14 cellular contexts compared by ENCODE assay signal in genomic region chr3:177977381-177978158, GRCh38.
DNase-seq lines count a peak whose midpoint lies in the region; ATAC-seq and TF ChIP-seq lines count a peak whose summit lies in the region.
"Had no signal": no experiment of that assay in that cellular context is flagged by ENCODE, and none has a peak within 500 bp of the region (broad histone marks: within the 10 kb centered on the region; RNA-seq: fewer than 3 reads in every experiment).

No MANE protein-coding gene starts in this region.

- H2BK5ac ChIP-seq in mesenchymal stem cell (ENCODE audit: low read depth, low read length, poor library complexity, severe bottlenecking), result peak overlapping the region; percentile 87

- H3K23ac ChIP-seq in mesenchymal stem cell (ENCODE audit: low read length in 2 of 2), result no peak overlapping the region

- H3K36me3 Mint-ChIP-seq in stimulated activated memory B cell treated with anti-CD40 and anti-IgM and Interleukin-4, amounts not matched to agents 10 μg/mL and 1 μg/mL and 100 μg/mL, for 72 hours, result no peaks in the 10 kb centered on the region

- no peak overlapping the region for H2BK120ac ChIP-seq in mesenchymal stem cell (ENCODE audit: low read depth, low read length)

- no peak overlapping the region for H2AK5ac ChIP-seq in mesenchymal stem cell (ENCODE audit: low read length, severe bottlenecking)

- in situ Hi-C loops in astrocyte of the spinal cord (cut with HindIII; ENCODE audit: low sequenced_read_pairs), result no loop called here

- H3K27me3 ChIP-seq in BJ (ENCODE audit: control insufficient read depth, insufficient read depth, low read length), result no peaks in the 10 kb centered on the region
- no peaks in the 10 kb centered on the region for H3K27me3 ChIP-seq in MG63
- no peaks in the 10 kb centered on the region for H3K27me3 ChIP-seq in mesenchymal stem cell (ENCODE audit: control insufficient read depth in 1 of 2, insufficient read depth in 1 of 2, low read length in 2 of 2)

- H3K27ac ChIP-seq in mesenchymal stem cell (ENCODE audit: low read length, poor library complexity, severe bottlenecking), result peak overlapping the region; percentile 97
- H3K27ac ChIP-seq: lower lobe of right lung, skin epidermis had no signal

- H3K36me3 ChIP-seq in BJ (ENCODE audit: control insufficient read depth, insufficient read depth, low read length) (no peaks in the 10 kb centered on the region), MG63 (no peaks in the 10 kb centered on the region), mesenchymal stem cell (ENCODE audit: control insufficient read depth in 1 of 2, insufficient read depth in 2 of 2, low read depth in 1 of 2, low read length in 2 of 2) (no peaks in the 10 kb centered on the region)
- H3K36me3 ChIP-seq: lower lobe of right lung had no signal

- CTCF ChIA-PET in BJ (lab: Yijun Ruan, JAX), result interaction anchor here (2.3 kb wide), 1 partner anchor 10 kb away, joined by 9 read pairs; no protein-coding TSS in a partner anchor

- no peaks in the 10 kb centered on the region for H3K27me3 Mint-ChIP-seq in stimulated activated memory B cell treated with anti-CD40 and anti-IgM and Interleukin-4, amounts not matched to agents 10 μg/mL and 1 μg/mL and 100 μg/mL, for 72 hours
- H3K27me3 Mint-ChIP-seq: T-helper 17 cell had no signal

- no peak overlapping the region for H2AFZ ChIP-seq in mesenchymal stem cell (ENCODE audit: low read depth, low read length)

- DNase-seq in BJ (ENCODE audit: low read depth) (peak; percentile 46), MG63 (peak; percentile 62), astrocyte of the spinal cord (ENCODE audit: low read depth, low spot score) (peak; percentile 91), mesenchymal stem cell (peak; percentile 92), NCI-H1092 treated with DMSO at 0.1 percent for 48 hours (lab: John Stamatoyannopoulos, UW) (no peak), SIG-M5 (lab: John Stamatoyannopoulos, UW) (no peak)
- DNase-seq: activated T-cell treated with anti-CD3 and anti-CD28 coated beads, Interleukin-2, amount 50 U/mL, for 1 hour; lower lobe of right lung; NCI-H526 treated with DMSO at 0.1 percent for 48 hours; stimulated activated naive CD4-positive, alpha-beta T cell; T-helper 17 cell had no signal

- no peaks in the 10 kb centered on the region for H3K9me3 Mint-ChIP-seq in stimulated activated memory B cell treated with anti-CD40 and anti-IgM and Interleukin-4, amounts not matched to agents 10 μg/mL and 1 μg/mL and 100 μg/mL, for 72 hours

- no peak overlapping the region for H2BK15ac ChIP-seq in mesenchymal stem cell (ENCODE audit: low read depth, poor library complexity, severe bottlenecking)

- no peak overlapping the region for H4K91ac ChIP-seq in mesenchymal stem cell (ENCODE audit: low read length)

- H3K18ac ChIP-seq in mesenchymal stem cell (ENCODE audit: low read depth in 1 of 2, low read length in 2 of 2), result no peak overlapping the region

- H2BK12ac ChIP-seq in mesenchymal stem cell (ENCODE audit: low read length in 2 of 2), result no peak overlapping the region

- peaks cover 2% of the 10 kb centered on the region for H3K4me1 ChIP-seq in mesenchymal stem cell (ENCODE audit: control insufficient read depth, insufficient read depth, low read depth, low read length)
- H3K4me1 ChIP-seq: lower lobe of right lung had no signal

- TF ChIP-seq CTCF in BJ (IDR thresholded peaks at IDR 0.05; ENCODE audit: insufficient read depth, low read depth, low read length), result no peak
- TF ChIP-seq CTCF in astrocyte of the spinal cord (IDR thresholded peaks at IDR 0.05; ENCODE audit: low read depth, low read length), result no peak

- no peak overlapping the region for H4K8ac ChIP-seq in mesenchymal stem cell (ENCODE audit: low read length)

- H3K9ac ChIP-seq in mesenchymal stem cell (ENCODE audit: low read length), result peak overlapping the region; percentile 58

- H3K79me1 ChIP-seq in mesenchymal stem cell (replicated peaks; ENCODE audit: low read length, poor library complexity, severe bottlenecking), result no peaks in the 10 kb centered on the region

- no peak overlapping the region for H3K4ac ChIP-seq in mesenchymal stem cell (ENCODE audit: low read depth in 1 of 2, low read length in 2 of 2)

- POLR2A ChIA-PET in BJ (lab: Charles Lee), result interaction anchor here (0.6 kb wide), 1 partner anchor 29 kb away, joined by 3 read pairs; no protein-coding TSS in a partner anchor

- ATAC-seq in activated CD4-positive, CD25-positive, alpha-beta regulatory T cell treated with anti-CD3 and anti-CD28 coated beads, Interleukin-2, amount 50 U/mL, for 24 hours, result no peak
- ATAC-seq in stimulated activated memory B cell treated with anti-CD40 and anti-IgM and Interleukin-4, amounts not matched to agents 10 μg/mL and 1 μg/mL and 100 μg/mL, for 72 hours, result no peak
- ATAC-seq: lower lobe of right lung, T-helper 17 cell had no signal

- no peaks in the 10 kb centered on the region for H3K4me1 Mint-ChIP-seq in stimulated activated memory B cell treated with anti-CD40 and anti-IgM and Interleukin-4, amounts not matched to agents 10 μg/mL and 1 μg/mL and 100 μg/mL, for 72 hours
- H3K4me1 Mint-ChIP-seq: T-helper 17 cell had no signal

- no peak overlapping the region for H3K14ac ChIP-seq in mesenchymal stem cell (ENCODE audit: low read length in 2 of 2)

- no peak overlapping the region for H3K4me3 ChIP-seq in BJ (ENCODE audit: low read depth, low read length)
- no peak overlapping the region for H3K4me3 ChIP-seq in MG63
- H3K4me3 ChIP-seq in astrocyte of the spinal cord (ENCODE audit: low read depth, low read length), result no peak overlapping the region
- H3K4me3 ChIP-seq in mesenchymal stem cell (ENCODE audit: insufficient read depth in 1 of 2, low read depth in 1 of 2, low read length in 2 of 2), result peak overlapping the region in 1 of 2 experiments; percentile 9
- H3K4me3 ChIP-seq: lower lobe of right lung, skin epidermis had no signal

- H3K4me2 ChIP-seq in mesenchymal stem cell (ENCODE audit: low read length, poor library complexity, severe bottlenecking), result no peak overlapping the region

- WGBS in mesenchymal stem cell, result no CpG with 5 or more reads among the region's 2 CpGs

- H3K9me3 ChIP-seq in MG63 (no peaks in the 10 kb centered on the region), mesenchymal stem cell (ENCODE audit: control insufficient read depth, low read length) (no peaks in the 10 kb centered on the region)
- H3K9me3 ChIP-seq: lower lobe of right lung had no signal

- no peak overlapping the region for H3K27ac Mint-ChIP-seq in stimulated activated memory B cell treated with anti-CD40 and anti-IgM and Interleukin-4, amounts not matched to agents 10 μg/mL and 1 μg/mL and 100 μg/mL, for 72 hours
- H3K27ac Mint-ChIP-seq: T-helper 17 cell had no signal

- no peak overlapping the region for H3K4me3 Mint-ChIP-seq in stimulated activated memory B cell treated with anti-CD40 and anti-IgM and Interleukin-4, amounts not matched to agents 10 μg/mL and 1 μg/mL and 100 μg/mL, for 72 hours
- H3K4me3 Mint-ChIP-seq: T-helper 17 cell had no signal

Comparison
In these comparisons a context has a peak if more than half of its experiments do, and no peak if none do; other contexts are left out.
1. DNase-seq: peak in BJ (single experiment), MG63 (single experiment), astrocyte of the spinal cord (single experiment) and mesenchymal stem cell (single experiment); none in NCI-H1092 treated with DMSO at 0.1 percent for 48 hours (single experiment) and SIG-M5 (single experiment).